Comparison of ENCODE assay signal across 8 cellular contexts in the genomic region with DNA sequence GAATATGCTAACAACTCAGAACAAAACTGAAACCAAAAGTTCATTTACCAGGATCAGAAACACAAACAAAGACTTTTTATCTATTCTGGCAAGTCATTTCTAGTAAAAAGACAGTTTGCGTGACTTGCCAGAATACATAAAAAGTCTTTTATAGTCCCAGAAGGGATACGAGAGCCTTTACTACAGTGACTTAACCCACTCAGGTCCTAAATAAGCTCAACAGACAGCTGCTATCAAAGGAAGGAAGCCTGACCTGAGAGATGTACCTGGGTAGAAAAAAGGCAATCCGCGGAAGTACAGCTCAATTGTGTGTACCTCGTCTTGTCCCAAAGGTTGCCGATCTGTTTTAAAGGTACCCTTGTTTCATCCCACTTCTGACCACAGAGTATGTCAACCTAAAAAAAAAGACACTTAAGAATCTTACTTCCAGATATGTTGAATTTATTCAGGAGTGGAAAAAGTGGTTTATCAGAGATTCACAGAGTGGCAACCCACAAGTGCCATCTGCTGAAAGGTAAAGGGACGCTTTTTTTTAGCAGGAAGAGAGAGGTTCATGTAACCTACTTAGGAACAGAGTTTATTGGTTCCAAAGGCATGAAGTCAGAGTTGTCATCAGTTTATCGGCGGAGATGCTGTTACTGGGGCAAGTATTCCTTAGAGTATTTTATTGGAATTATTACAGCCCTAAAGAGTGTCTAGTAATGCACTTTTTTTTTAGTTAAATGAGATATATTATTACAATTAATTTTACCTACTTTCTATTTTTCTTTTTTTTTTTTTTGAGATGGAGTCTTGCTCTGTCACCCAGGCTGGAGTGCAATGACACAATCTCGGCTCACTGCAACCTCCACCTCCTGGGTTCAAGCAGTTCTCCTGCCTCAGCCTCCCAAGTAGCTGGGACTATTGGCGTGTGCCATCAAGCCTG.
DNase-seq lines count a peak whose midpoint lies in the region; ATAC-seq, FAIRE-seq and TF ChIP-seq lines count a peak whose summit lies in the region.

No MANE protein-coding gene starts in this region.

- no peak overlapping the region for H3K27ac ChIP-seq in H1 (ENCODE audit: low read depth, low read length)
- H3K27ac ChIP-seq in suprapubic skin = peak overlapping the region; percentile 13
- H3K27ac ChIP-seq in RWPE1 = no peak overlapping the region

- 90% methylated on average over 11 of the region's 11 CpGs; no CpG with 5 or more reads in 1 of the 2 experiments for WGBS in H1 (ENCODE audit: extremely low coverage in 1 of 2, insufficient coverage in 1 of 2, insufficient read length in 1 of 2, insufficient replicate concordance in 2 of 2, low coverage in 1 of 2, low lambda C conversion rate in 2 of 2, missing lambda C conversion rate in 1 of 2), 2 experiments
- WGBS in suprapubic skin = 50% methylated on average over 11 of the region's 11 CpGs

- H3K4ac ChIP-seq in H1 (replicated peaks; ENCODE audit: insufficient read length, low read depth, low read length) = no peak overlapping the region

- H2AK5ac ChIP-seq in H1 (ENCODE audit: low read depth, low read length) = no peak overlapping the region

- no peaks in the 10 kb centered on the region for H3K4me1 ChIP-seq in H1 (replicated peaks in 1 of 4; ENCODE audit: control insufficient read depth in 3 of 4, insufficient read depth in 4 of 4, low read length in 3 of 4)
- H3K4me1 ChIP-seq in suprapubic skin = peaks cover 3% of the 10 kb centered on the region

- H3K9me3 Mint-ChIP-seq in activated CD8-positive, alpha-beta memory T cell treated with anti-CD3 and anti-CD28 coated beads, Interleukin-2, amount 10 ng/mL, durations not matched to agents 7 days and 5 days (ENCODE audit: low read depth) = no peaks in the 10 kb centered on the region

- no peak overlapping the region for H2BK120ac ChIP-seq in H1 (replicated peaks; ENCODE audit: low read depth, low read length)

- no peak overlapping the region for H4K5ac ChIP-seq in H1 (ENCODE audit: insufficient read length, low read depth, low read length)

- no peak for TF ChIP-seq CTCF in H1 (IDR thresholded peaks at IDR 0.05; ENCODE audit: control extremely low read depth in 1 of 3, insufficient read depth in 1 of 3, low read depth in 1 of 3, low read length in 3 of 3)
- no peak for TF ChIP-seq CTCF in suprapubic skin (IDR thresholded peaks at IDR 0.05)
- TF ChIP-seq CTCF in RWPE1 (conservative IDR thresholded peaks at IDR 0.05; ENCODE audit: low read depth) = no peak

- H2BK5ac ChIP-seq in H1 (ENCODE audit: low read depth, low read length) = no peak overlapping the region

- no peak overlapping the region for H3K56ac ChIP-seq in H1 (replicated peaks; ENCODE audit: insufficient read length, low read depth, low read length)

- peaks cover 45% of the 10 kb centered on the region for H3K4me1 Mint-ChIP-seq in activated CD8-positive, alpha-beta memory T cell treated with anti-CD3 and anti-CD28 coated beads, Interleukin-2, amount 10 ng/mL, durations not matched to agents 7 days and 5 days

- H2BK12ac ChIP-seq in H1 (ENCODE audit: low read depth, low read length) = no peak overlapping the region

- H3K9me3 ChIP-seq in H1 (ENCODE audit: insufficient read depth in 2 of 2, low read depth in 1 of 2, low read length in 1 of 2) = no peaks in the 10 kb centered on the region
- H3K9me3 ChIP-seq in suprapubic skin = no peaks in the 10 kb centered on the region

- peak overlapping the region; percentile 94 for H3K27ac Mint-ChIP-seq in activated CD8-positive, alpha-beta memory T cell treated with anti-CD3 and anti-CD28 coated beads, Interleukin-2, amount 10 ng/mL, durations not matched to agents 7 days and 5 days

- H3K27me3 ChIP-seq in H1 (replicated peaks in 1 of 4; ENCODE audit: control insufficient read depth in 3 of 4, extremely low read depth in 1 of 4, insufficient read depth in 3 of 4, low read length in 3 of 4) = no peaks in the 10 kb centered on the region
- H3K27me3 ChIP-seq in suprapubic skin = no peaks in the 10 kb centered on the region

- H3K4me2 ChIP-seq in H1 (ENCODE audit: insufficient read depth in 1 of 2, low read depth in 2 of 2, low read length in 2 of 2) = no peak overlapping the region

- CTCF ChIA-PET in activated CD8-positive, alpha-beta memory T cell treated with anti-CD3 and anti-CD28 coated beads, Interleukin-2, amount 10 ng/mL, durations not matched to agents 7 days and 5 days (lab: Charles Lee) = interaction anchor here (1.2 kb wide), 1 partner anchor 45 kb away, joined by 4 read pairs; no protein-coding TSS in a partner anchor
- CTCF ChIA-PET in H1 (lab: Charles Lee; ENCODE audit: partially characterized antibody) (interaction anchor here (0.7 kb wide), 1 partner anchor 249 kb away, joined by 3 read pairs; no protein-coding TSS in a partner anchor), RWPE1 (lab: Yijun Ruan, JAX) (no interaction called here)

- H4K91ac ChIP-seq in H1 (replicated peaks; ENCODE audit: insufficient read length, low read length) = no peak overlapping the region

- H3K23me2 ChIP-seq in H1 (ENCODE audit: low read depth, low read length) = no peaks in the 10 kb centered on the region

- DNase-seq in activated CD8-positive, alpha-beta memory T cell treated with anti-CD3 and anti-CD28 coated beads, Interleukin-2, amount 10 ng/mL, durations not matched to agents 7 days and 5 days = no peak
- no peak for DNase-seq in activated CD8-positive, alpha-beta memory T cell treated with anti-CD3 and anti-CD28 coated beads, Interleukin-2, amount 50 U/mL, for 4 hours
- DNase-seq in H1 (ENCODE audit: low read depth in 1 of 2, low spot score in 2 of 2) (no peak), suprapubic skin (ENCODE audit: low spot score in 2 of 2) (no peak), RWPE1 (ENCODE audit: low spot score) (no peak), GM19238 (ENCODE audit: insufficient read length, low spot score) (no peak), NCI-H1694 (lab: John Stamatoyannopoulos, UW) (no peak)

- H3K14ac ChIP-seq in H1 (ENCODE audit: insufficient read length) = no peak overlapping the region

- H3K4me3 Mint-ChIP-seq in activated CD8-positive, alpha-beta memory T cell treated with anti-CD3 and anti-CD28 coated beads, Interleukin-2, amount 10 ng/mL, durations not matched to agents 7 days and 5 days = peak overlapping the region; percentile 78

- no peak overlapping the region for H3K23ac ChIP-seq in H1 (ENCODE audit: insufficient read length)

- peak; percentile 83 for ATAC-seq in activated CD8-positive, alpha-beta memory T cell treated with anti-CD3 and anti-CD28 coated beads, Interleukin-2, amount 10 ng/mL, durations not matched to agents 7 days and 5 days
- ATAC-seq in HG03439 (IDR thresholded peaks at IDR 0.05; ENCODE audit: unreplicated experiment) = peak; percentile 50

- no peak overlapping the region for H3K4me3 ChIP-seq in H1 (ENCODE audit: extremely low read depth in 1 of 4, insufficient read depth in 2 of 4, low read depth in 3 of 4, low read length in 4 of 4)
- H3K4me3 ChIP-seq in suprapubic skin = peak overlapping the region; percentile 24

- peak; percentile 52 for FAIRE-seq in H1 (lab: Jason Lieb, UNC)

- no peaks in the 10 kb centered on the region for H4K20me1 ChIP-seq in H1 (replicated peaks in 1 of 2; ENCODE audit: control insufficient read depth in 1 of 2, insufficient read depth in 2 of 2, low read length in 2 of 2)

- no peaks in the 10 kb centered on the region for H3K36me3 ChIP-seq in H1 (ENCODE audit: control insufficient read depth in 2 of 4, insufficient read depth in 4 of 4, low read length in 3 of 4)
- H3K36me3 ChIP-seq in suprapubic skin = no peaks in the 10 kb centered on the region

- TF ChIP-seq EP300 in H1 (IDR thresholded peaks at IDR 0.05; ENCODE audit: borderline replicate concordance in 1 of 2, low read depth in 2 of 2, low read length in 2 of 2) = no peak
- TF ChIP-seq EP300 in suprapubic skin (IDR thresholded peaks at IDR 0.05) = no peak

- POLR2A ChIA-PET in H1 (lab: Charles Lee; ENCODE audit: partially characterized antibody) = no interaction called here
- POLR2A ChIA-PET in RWPE1 (lab: Yijun Ruan, JAX; ENCODE audit: low non-redundant PET) = no interaction called here

- H2BK20ac ChIP-seq in H1 (ENCODE audit: low read length) = no peak overlapping the region

- H3K9ac ChIP-seq in H1 (replicated peaks in 1 of 4; ENCODE audit: extremely low read depth in 1 of 4, low read depth in 3 of 4, low read length in 3 of 4) = no peak overlapping the region

- H3K18ac ChIP-seq in H1 (ENCODE audit: extremely low read depth, low read length) = no peak overlapping the region

- no peak overlapping the region for H2AFZ ChIP-seq in H1 (ENCODE audit: low read length)

- no peak overlapping the region for H4K8ac ChIP-seq in H1 (ENCODE audit: extremely low read depth, insufficient read depth, low read length)

- no peak for TF ChIP-seq RAD21 in H1 (IDR thresholded peaks at IDR 0.05 in 1 of 2, conservative IDR thresholded peaks at IDR 0.05 in 1 of 2; ENCODE audit: low read depth in 2 of 2, low read length in 2 of 2)

- H3K79me2 ChIP-seq in H1 (ENCODE audit: control insufficient read depth in 1 of 2, insufficient read depth in 2 of 2, low read length in 2 of 2) = no peaks in the 10 kb centered on the region

- no peak overlapping the region for H2BK15ac ChIP-seq in H1 (ENCODE audit: low read length)

- H3K36me3 Mint-ChIP-seq in activated CD8-positive, alpha-beta memory T cell treated with anti-CD3 and anti-CD28 coated beads, Interleukin-2, amount 10 ng/mL, durations not matched to agents 7 days and 5 days = no peaks in the 10 kb centered on the region

- no peaks in the 10 kb centered on the region for H3K27me3 Mint-ChIP-seq in activated CD8-positive, alpha-beta memory T cell treated with anti-CD3 and anti-CD28 coated beads, Interleukin-2, amount 10 ng/mL, durations not matched to agents 7 days and 5 days

- no peak for TF ChIP-seq POLR2A in H1 (IDR thresholded peaks at IDR 0.05; ENCODE audit: control extremely low read depth in 1 of 2, low read depth in 2 of 2, low read length in 2 of 2)
- no peak for TF ChIP-seq POLR2A in suprapubic skin (IDR thresholded peaks at IDR 0.05)

- H3K79me1 ChIP-seq in H1 (ENCODE audit: low read depth, low read length) = no peaks in the 10 kb centered on the region

TF ChIP-seq in H1, 55 proteins besides CTCF, POLR2A, EP300 and RAD21 (continues in another document):
- TF ChIP-seq MAFK (IDR thresholded peaks at IDR 0.05; ENCODE audit: low read depth, low read length) (no peak), BACH1 (IDR thresholded peaks at IDR 0.05; ENCODE audit: low read length) (no peak), SP1 (IDR thresholded peaks at IDR 0.05; ENCODE audit: low read depth, low read length) (no peak), SIRT6 (IDR thresholded peaks at IDR 0.05; ENCODE audit: low read length) (no peak)
